17 cellular contexts compared by ENCODE assay signal in genomic region chr2:3307236-3307635, GRCh38.
DNase-seq lines count a peak whose midpoint lies in the region; ATAC-seq, FAIRE-seq and TF ChIP-seq lines count a peak whose summit lies in the region.
"Had no signal": no experiment of that assay in that cellular context is flagged by ENCODE, and none has a peak within 500 bp of the region (broad histone marks: within the 10 kb centered on the region; RNA-seq: fewer than 3 reads in every experiment).

No MANE protein-coding gene starts in this region.

- TF ChIP-seq CTCF in natural killer cell (IDR thresholded peaks at IDR 0.05) (no peak), kidney (IDR thresholded peaks at IDR 0.05; ENCODE audit: borderline replicate concordance, extremely low read depth, insufficient read depth) (no peak)

- no peaks in the 10 kb centered on the region for H3K36me3 ChIP-seq in kidney (ENCODE audit: control insufficient read depth in 1 of 2, insufficient read depth in 2 of 2, low read length in 2 of 2)
- peaks cover 0 to 2% of the 10 kb centered on the region in 2 donors for H3K36me3 ChIP-seq in neuronal stem cell (replicated peaks in 1 of 2; ENCODE audit: control insufficient read depth in 2 of 2, insufficient read depth in 2 of 2, low read length in 2 of 2)

- no peaks in the 10 kb centered on the region for H3K27me3 Mint-ChIP-seq in natural killer cell treated with Interleukin-12 subunit alpha and Interleukin-12 subunit beta and Interleukin-15 and Interleukin-18, amount 100 ng/mL, for 72 hours
- no peaks in the 10 kb centered on the region for H3K27me3 Mint-ChIP-seq in natural killer cell (ENCODE audit: low read depth in 2 of 2)

- H3K9me3 ChIP-seq in kidney (ENCODE audit: control insufficient read depth in 1 of 2, low read length in 2 of 2) (no peaks in the 10 kb centered on the region), neuronal stem cell (replicated peaks in 1 of 2; ENCODE audit: control insufficient read depth in 2 of 2, insufficient read depth in 1 of 2, low read depth in 1 of 2, low read length in 2 of 2) (peaks cover 0 to 3% of the 10 kb centered on the region in 2 donors)

- no peak overlapping the region for H3K4me3 Mint-ChIP-seq in natural killer cell treated with Interleukin-12 subunit alpha and Interleukin-12 subunit beta and Interleukin-15 and Interleukin-18, amount 100 ng/mL, for 72 hours
- H3K4me3 Mint-ChIP-seq in natural killer cell = no peak overlapping the region
- H3K4me3 Mint-ChIP-seq: CD8-positive, alpha-beta T cell; H9 had no signal

- H3K27ac ChIP-seq in kidney (ENCODE audit: low read depth in 2 of 2, low read length in 2 of 2) (no peak overlapping the region), neuronal stem cell (replicated peaks; ENCODE audit: low read length) (no peak overlapping the region)
- H3K27ac ChIP-seq: BLaER1 had no signal

- H3K4me1 Mint-ChIP-seq in natural killer cell treated with Interleukin-12 subunit alpha and Interleukin-12 subunit beta and Interleukin-15 and Interleukin-18, amount 100 ng/mL, for 72 hours (ENCODE audit: low read depth in 2 of 2) = peaks cover 21 to 48% of the 10 kb centered on the region in 2 donors
- peaks cover 26 to 30% of the 10 kb centered on the region in 2 donors for H3K4me1 Mint-ChIP-seq in natural killer cell

- no peak for ATAC-seq in natural killer cell treated with Interleukin-12 subunit alpha and Interleukin-12 subunit beta and Interleukin-15 and Interleukin-18, amount 100 ng/mL, for 72 hours
- no peak for ATAC-seq in natural killer cell
- ATAC-seq: CD8-positive, alpha-beta T cell had no signal

- no peak overlapping the region for H2AFZ ChIP-seq in neuronal stem cell (ENCODE audit: low read length)

- no peak overlapping the region for H2AK5ac ChIP-seq in neuronal stem cell (ENCODE audit: low read depth, low read length)

- DNase-seq in natural killer cell treated with Interleukin-12 subunit alpha and Interleukin-12 subunit beta and Interleukin-15 and Interleukin-18, amount 100 ng/mL, for 72 hours (ENCODE audit: low spot score) = peak; percentile 31
- DNase-seq in natural killer cell = no peak
- peak; percentile 53 for DNase-seq in kidney
- no peak for DNase-seq in neuronal stem cell (ENCODE audit: low spot score)
- no peak for DNase-seq in NCI-H524 (lab: John Stamatoyannopoulos, UW)
- no peak for DNase-seq in NCI-H748 (lab: John Stamatoyannopoulos, UW; ENCODE audit: unreplicated experiment)
- no peak for DNase-seq in NCI-H146 treated with DMSO at 0.1 percent for 48 hours (lab: John Stamatoyannopoulos, UW; ENCODE audit: unreplicated experiment)
- DNase-seq: 8988T; CD8-positive, alpha-beta T cell; DMS 273 treated with DMSO at 0.1 percent for 48 hours; DMS53; DND-41; EL; GOT3; H9 had no signal

- H3K4me3 ChIP-seq in kidney (ENCODE audit: low read length in 2 of 2) (no peak overlapping the region), neuronal stem cell (ENCODE audit: low read length in 2 of 2) (no peak overlapping the region)
- H3K4me3 ChIP-seq: BLaER1 had no signal

- H3K4ac ChIP-seq in neuronal stem cell (ENCODE audit: low read length) = no peak overlapping the region

- H3K23ac ChIP-seq in neuronal stem cell (ENCODE audit: low read depth, low read length, poor library complexity) = no peak overlapping the region

- H2BK120ac ChIP-seq in neuronal stem cell (ENCODE audit: low read depth, low read length) = no peak overlapping the region

- H2BK5ac ChIP-seq in neuronal stem cell (ENCODE audit: low read length) = no peak overlapping the region

- H3K9ac ChIP-seq in kidney (ENCODE audit: low read length in 2 of 2) = no peak overlapping the region
- H3K9ac ChIP-seq in neuronal stem cell (ENCODE audit: low read depth, low read length, poor library complexity) = no peak overlapping the region
- H3K9ac ChIP-seq: BLaER1 had no signal

- peaks cover 5% of the 10 kb centered on the region for H3K79me1 ChIP-seq in neuronal stem cell (ENCODE audit: low read depth, low read length)

- peaks cover 0 to 3% (median 0%) of the 10 kb centered on the region in 3 experiments for H3K27me3 ChIP-seq in neuronal stem cell (ENCODE audit: control insufficient read depth in 3 of 3, insufficient read depth in 3 of 3, low read depth in 1 of 3, low read length in 3 of 3)
- H3K27me3 ChIP-seq: BLaER1 had no signal

- peak overlapping the region; percentile 27 for H3K18ac ChIP-seq in neuronal stem cell (ENCODE audit: low read length)

- H3K14ac ChIP-seq in neuronal stem cell (ENCODE audit: low read length) = no peak overlapping the region

- no peak overlapping the region for H3K4me2 ChIP-seq in neuronal stem cell (ENCODE audit: insufficient read depth, low read length, poor library complexity, severe bottlenecking)
- H3K4me2 ChIP-seq: BLaER1 had no signal

- intact Hi-C loops in natural killer cell (cut with micrococcal nuclease) = no loop called here
- intact Hi-C loops in kidney (cut with DNase I) = no loop called here

- H3K36me3 Mint-ChIP-seq in natural killer cell treated with Interleukin-12 subunit alpha and Interleukin-12 subunit beta and Interleukin-15 and Interleukin-18, amount 100 ng/mL, for 72 hours = no peaks in the 10 kb centered on the region
- H3K36me3 Mint-ChIP-seq in natural killer cell = no peaks in the 10 kb centered on the region

- H2BK12ac ChIP-seq in neuronal stem cell (ENCODE audit: low read length) = no peak overlapping the region

- no peaks in the 10 kb centered on the region for H3K9me3 Mint-ChIP-seq in natural killer cell treated with Interleukin-12 subunit alpha and Interleukin-12 subunit beta and Interleukin-15 and Interleukin-18, amount 100 ng/mL, for 72 hours
- H3K9me3 Mint-ChIP-seq in natural killer cell = no peaks in the 10 kb centered on the region
- H3K9me3 Mint-ChIP-seq: CD8-positive, alpha-beta T cell; H9 had no signal

- H4K91ac ChIP-seq in neuronal stem cell (ENCODE audit: low read depth, low read length, poor library complexity) = no peak overlapping the region

- no peak overlapping the region for H2BK15ac ChIP-seq in neuronal stem cell (ENCODE audit: low read length)

- H3K4me1 ChIP-seq in kidney (ENCODE audit: control insufficient read depth in 1 of 2, insufficient read depth in 1 of 2, low read depth in 1 of 2, low read length in 2 of 2) = peaks cover 0 to 12% of the 10 kb centered on the region in 2 donors
- peaks cover 11 to 16% of the 10 kb centered on the region in 2 donors for H3K4me1 ChIP-seq in neuronal stem cell (ENCODE audit: control insufficient read depth in 2 of 2, insufficient read depth in 1 of 2, low read depth in 1 of 2, low read length in 2 of 2)

- no peak overlapping the region for H4K8ac ChIP-seq in neuronal stem cell (ENCODE audit: low read depth, low read length)

- no peak for FAIRE-seq in kidney (lab: Jason Lieb, UNC)
- FAIRE-seq: GM12891 had no signal

- peak overlapping the region in 1 of 2 donors; percentile 55 for H3K27ac Mint-ChIP-seq in natural killer cell treated with Interleukin-12 subunit alpha and Interleukin-12 subunit beta and Interleukin-15 and Interleukin-18, amount 100 ng/mL, for 72 hours
- H3K27ac Mint-ChIP-seq in natural killer cell = no peak overlapping the region

- no CpG with 5 or more reads among the region's 9 CpGs for WGBS in neuronal stem cell (ENCODE audit: extremely low coverage in 2 of 2, insufficient read length in 2 of 2, insufficient replicate concordance in 1 of 2), 2 donors

Comparison
In these comparisons a context has a peak if more than half of its experiments do, and no peak if none do; other contexts are left out.
1. DNase-seq: peak in natural killer cell treated with Interleukin-12 subunit alpha and Interleukin-12 subunit beta and Interleukin-15 and Interleukin-18, amount 100 ng/mL, for 72 hours (single experiment) and kidney (single experiment); none in natural killer cell (single experiment), neuronal stem cell (single experiment), NCI-H524 (0 of 2), NCI-H748 (single experiment) and NCI-H146 treated with DMSO at 0.1 percent for 48 hours (single experiment).